ENCODE assay signal across 13 cellular contexts in the genomic region with DNA sequence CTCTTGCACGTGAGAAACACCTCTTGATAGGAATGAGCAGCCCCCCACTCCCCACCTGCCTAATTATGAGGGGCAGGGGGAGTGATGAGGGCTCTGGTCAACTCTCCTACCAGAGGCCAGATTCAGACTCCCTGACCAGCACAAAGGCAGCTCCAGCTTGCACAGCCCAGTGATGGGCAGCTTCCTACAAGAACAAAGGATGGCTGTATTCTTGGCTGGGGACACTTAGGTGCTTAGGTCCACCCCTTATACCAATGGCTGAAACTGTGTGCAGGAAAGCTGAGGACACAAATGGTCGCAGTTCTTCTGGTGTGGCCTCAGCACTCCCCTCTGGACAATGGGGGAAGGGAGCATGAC.
DNase-seq lines count a peak whose midpoint lies in the region; ATAC-seq and TF ChIP-seq lines count a peak whose summit lies in the region.
"Had no signal": no experiment of that assay in that cellular context is flagged by ENCODE, and none has a peak within 500 bp of the region (broad histone marks: within the 10 kb centered on the region; RNA-seq: fewer than 3 reads in every experiment).

No MANE protein-coding gene starts in this region.

- H3K4me1 Mint-ChIP-seq in chondrocyte (ENCODE audit: low read depth) (peaks cover 25% of the 10 kb centered on the region), nephron (no peaks in the 10 kb centered on the region), type B pancreatic cell (ENCODE audit: unreplicated experiment) (peaks cover 15% of the 10 kb centered on the region)

- intact Hi-C loops in cardiac septum (cut with DNase I) (no loop called here), left cardiac atrium (cut with DNase I) (no loop called here)

- ATAC-seq in left cardiac atrium (no peak), HG02623 (IDR thresholded peaks at IDR 0.05; ENCODE audit: unreplicated experiment) (no peak)
- ATAC-seq: activated CD8-positive, alpha-beta T cell treated with anti-CD3 and anti-CD28 coated beads, Interleukin-2, amount 10 ng/mL, durations not matched to agents 7 days and 5 days; foreskin keratinocyte had no signal

- H3K27me3 Mint-ChIP-seq in chondrocyte (ENCODE audit: low read depth) (no peaks in the 10 kb centered on the region), nephron (ENCODE audit: low read depth) (peaks cover 38% of the 10 kb centered on the region), type B pancreatic cell (peaks cover 34% of the 10 kb centered on the region)

- no peak overlapping the region for H3K4me3 Mint-ChIP-seq in chondrocyte (ENCODE audit: unreplicated experiment)
- H3K4me3 Mint-ChIP-seq in nephron = peak overlapping the region; percentile 4 to 67 (median 51)
- peak overlapping the region; percentile 66 for H3K4me3 Mint-ChIP-seq in type B pancreatic cell
- H3K4me3 Mint-ChIP-seq: activated CD8-positive, alpha-beta T cell treated with anti-CD3 and anti-CD28 coated beads, Interleukin-2, amount 10 ng/mL, durations not matched to agents 7 days and 5 days had no signal

- TF ChIP-seq CTCF in chondrocyte (IDR thresholded peaks at IDR 0.05) = no peak
- no peak for TF ChIP-seq CTCF in nephron (IDR thresholded peaks at IDR 0.05; ENCODE audit: unreplicated experiment in 3 of 3)
- TF ChIP-seq CTCF in type B pancreatic cell (conservative IDR thresholded peaks at IDR 0.05) = no peak

- H3K9me3 Mint-ChIP-seq in chondrocyte (ENCODE audit: low read depth) (peaks cover 6% of the 10 kb centered on the region), nephron (peaks cover 6% of the 10 kb centered on the region), type B pancreatic cell (no peaks in the 10 kb centered on the region)

- DNase-seq in cardiac septum (ENCODE audit: low spot score) (peak; percentile 46), left cardiac atrium (no peak), chondrocyte (ENCODE audit: low spot score) (no peak), type B pancreatic cell (ENCODE audit: extremely low spot score, unreplicated experiment) (no peak), AG08395 (ENCODE audit: low spot score) (no peak), AG08396 (ENCODE audit: low spot score) (no peak)
- DNase-seq: activated CD8-positive, alpha-beta T cell treated with anti-CD3 and anti-CD28 coated beads, Interleukin-2, amount 10 ng/mL, durations not matched to agents 7 days and 5 days; central memory CD4-positive, alpha-beta T cell; NCI-H2081; stimulated activated CD4-positive, alpha-beta T cell treated with anti-CD3 and anti-CD28 coated beads, Interleukin-4, amount 100 ng/mL, for 4 hours had no signal

- H3K36me3 Mint-ChIP-seq in chondrocyte (ENCODE audit: low read depth) (no peaks in the 10 kb centered on the region), nephron (ENCODE audit: low read depth) (no peaks in the 10 kb centered on the region), type B pancreatic cell (no peaks in the 10 kb centered on the region)

- peak overlapping the region; percentile 87 for H3K27ac Mint-ChIP-seq in chondrocyte (ENCODE audit: unreplicated experiment)
- H3K27ac Mint-ChIP-seq in nephron = peak overlapping the region in 1 of 3 experiments; percentile 11
- H3K27ac Mint-ChIP-seq in type B pancreatic cell = peak overlapping the region; percentile 39
- H3K27ac Mint-ChIP-seq: activated CD8-positive, alpha-beta T cell treated with anti-CD3 and anti-CD28 coated beads, Interleukin-2, amount 10 ng/mL, durations not matched to agents 7 days and 5 days had no signal
